8 cellular contexts compared by ENCODE assay signal in the genomic region with DNA sequence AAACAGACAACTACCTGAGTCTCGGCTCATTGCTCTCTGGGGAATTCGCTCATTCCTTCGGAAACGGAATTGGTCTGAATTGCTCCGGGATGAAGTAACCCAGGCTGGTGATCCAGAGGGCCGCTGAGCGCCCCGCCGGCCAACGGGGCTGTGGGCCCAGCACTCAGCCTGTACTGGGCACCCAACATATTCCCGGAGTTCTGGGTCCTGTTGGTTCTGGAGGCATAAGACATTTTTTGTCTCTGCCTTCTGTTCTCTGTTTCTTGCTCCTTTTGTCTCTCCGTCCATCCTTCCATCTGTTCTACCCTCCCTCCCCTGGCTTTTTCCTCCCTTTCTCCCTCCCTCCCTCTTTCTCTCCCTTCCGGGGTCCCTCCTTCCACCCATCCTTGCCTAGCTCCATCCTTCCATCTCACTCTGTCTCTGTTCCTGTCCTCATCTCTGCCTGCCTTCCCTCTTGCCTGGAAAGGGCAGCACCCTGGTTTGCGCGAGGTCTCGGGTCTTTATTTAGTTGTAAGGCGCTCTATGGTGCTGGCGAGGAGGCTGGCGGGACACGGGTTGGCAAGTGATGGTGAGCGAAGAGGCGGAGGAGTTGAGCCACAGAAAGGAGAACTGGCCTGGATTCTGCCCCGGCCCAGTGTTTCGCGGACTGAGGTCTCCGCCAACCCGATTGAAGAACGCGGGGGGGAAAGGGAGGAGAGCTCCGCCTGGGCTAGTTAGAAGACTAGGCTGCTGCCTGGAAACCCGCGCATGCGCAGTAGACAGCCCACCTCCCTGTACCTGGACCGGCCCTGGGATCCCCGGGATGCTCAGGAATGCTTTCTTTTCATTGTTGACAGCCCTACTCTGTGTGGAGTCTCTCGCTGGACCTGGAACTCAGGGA.
A peak's percentile ranks its signal among the peaks of the same experiment; 100 is the strongest.
DNase-seq lines count a peak whose midpoint lies in the region; ATAC-seq and TF ChIP-seq lines count a peak whose summit lies in the region.

No MANE protein-coding gene starts in this region.

- H3K4me3 ChIP-seq in brain microvascular endothelial cell (ENCODE audit: low read depth, low read length) (peak overlapping the region; percentile 67), iPS-18c (ENCODE audit: insufficient read depth, low read depth, low read length) (peak overlapping the region; percentile 66), smooth muscle cell (peak overlapping the region; percentile 32)

- H3K9me3 ChIP-seq in iPS-18c (ENCODE audit: control insufficient read depth, insufficient read depth, low read length) (peaks cover 20% of the 10 kb centered on the region), smooth muscle cell (replicated peaks; ENCODE audit: low read depth) (peaks cover 3% of the 10 kb centered on the region)

- H3K36me3 ChIP-seq in brain microvascular endothelial cell (replicated peaks) (no peaks in the 10 kb centered on the region), smooth muscle cell (ENCODE audit: low read depth) (no peaks in the 10 kb centered on the region)

- H4K20me1 ChIP-seq in smooth muscle cell (ENCODE audit: low read depth): no peaks in the 10 kb centered on the region

- no peaks in the 10 kb centered on the region for H3K79me2 ChIP-seq in smooth muscle cell (ENCODE audit: low read depth)

- DNase-seq in GM13976 (ENCODE audit: low spot score): peak; percentile 86
- DNase-seq in brain microvascular endothelial cell: peak; percentile 62
- no peak for DNase-seq in smooth muscle cell (lab: John Stamatoyannopoulos, UW; ENCODE audit: unreplicated experiment)
- no peak for DNase-seq in COR-L47 (lab: John Stamatoyannopoulos, UW)
- DNase-seq in NCI-H2107 (lab: John Stamatoyannopoulos, UW): no peak

- H3K4me1 ChIP-seq in smooth muscle cell (ENCODE audit: low read depth): no peaks in the 10 kb centered on the region

- no peak overlapping the region for H3K27ac ChIP-seq in brain microvascular endothelial cell
- no peak overlapping the region for H3K27ac ChIP-seq in smooth muscle cell (ENCODE audit: low read depth)

- H3F3A ChIP-seq in smooth muscle cell (ENCODE audit: low read depth): no peaks in the 10 kb centered on the region

- H3K4me2 ChIP-seq in smooth muscle cell: peak overlapping the region; percentile 69

- in situ Hi-C loops in GM13976 (cut with MboI; ENCODE audit: low sequenced_read_pairs, unreplicated experiment) (no loop called here), brain microvascular endothelial cell (cut with HindIII; ENCODE audit: low pct_ligation_motif_present, low sequenced_read_pairs) (no loop called here)

- no peak for TF ChIP-seq CTCF in GM13976 (IDR thresholded peaks at IDR 0.05; ENCODE audit: borderline replicate concordance, control extremely low read depth, extremely low read depth, insufficient read depth, missing control alignments)
- no peak for TF ChIP-seq CTCF in brain microvascular endothelial cell (IDR thresholded peaks at IDR 0.05; ENCODE audit: low read depth, low read length, missing control alignments)
- TF ChIP-seq CTCF in smooth muscle cell (IDR thresholded peaks at IDR 0.05; ENCODE audit: borderline replicate concordance, insufficient read depth, poor library complexity, severe bottlenecking): no peak

- 29% methylated on average over 36 of the region's 36 CpGs for WGBS in smooth muscle cell (ENCODE audit: low lambda C conversion rate)

- H3K27me3 ChIP-seq in brain microvascular endothelial cell (replicated peaks) (no peaks in the 10 kb centered on the region), smooth muscle cell (ENCODE audit: low read depth) (peaks cover 7% of the 10 kb centered on the region)

- no peak overlapping the region for H2AFZ ChIP-seq in smooth muscle cell (ENCODE audit: low read depth)

- no peak overlapping the region for H3K9ac ChIP-seq in smooth muscle cell (ENCODE audit: low read depth)

- ATAC-seq in HG02763 (IDR thresholded peaks at IDR 0.05; ENCODE audit: unreplicated experiment) (peak; percentile 74), SK-N-SH treated with all-trans-retinoic acid at 6 μM for 48 hours (peak; percentile 93)

TF ChIP-seq in SK-N-SH treated with all-trans-retinoic acid at 6 μM for 48 hours, 23 proteins besides CTCF, POLR2A, EP300 and RAD21:
- TF ChIP-seq, protein P1, sequence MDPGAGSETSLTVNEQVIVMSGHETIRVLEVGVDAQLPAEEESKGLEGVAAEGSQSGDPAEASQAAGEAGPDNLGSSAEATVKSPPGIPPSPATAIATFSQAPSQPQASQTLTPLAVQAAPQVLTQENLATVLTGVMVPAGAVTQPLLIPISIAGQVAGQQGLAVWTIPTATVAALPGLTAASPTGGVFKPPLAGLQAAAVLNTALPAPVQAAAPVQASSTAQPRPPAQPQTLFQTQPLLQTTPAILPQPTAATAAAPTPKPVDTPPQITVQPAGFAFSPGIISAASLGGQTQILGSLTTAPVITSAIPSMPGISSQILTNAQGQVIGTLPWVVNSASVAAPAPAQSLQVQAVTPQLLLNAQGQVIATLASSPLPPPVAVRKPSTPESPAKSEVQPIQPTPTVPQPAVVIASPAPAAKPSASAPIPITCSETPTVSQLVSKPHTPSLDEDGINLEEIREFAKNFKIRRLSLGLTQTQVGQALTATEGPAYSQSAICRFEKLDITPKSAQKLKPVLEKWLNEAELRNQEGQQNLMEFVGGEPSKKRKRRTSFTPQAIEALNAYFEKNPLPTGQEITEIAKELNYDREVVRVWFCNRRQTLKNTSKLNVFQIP (CRISPR knock-in tag; IDR thresholded peaks at IDR 0.05; ENCODE audit: borderline replicate concordance, low read depth): no peak
- TF ChIP-seq ZNF70 (CRISPR knock-in tag; IDR thresholded peaks at IDR 0.05) (no peak), TCF4 (CRISPR knock-in tag; IDR thresholded peaks at IDR 0.05; ENCODE audit: borderline replicate concordance) (no peak), ZNF565 (CRISPR knock-in tag; conservative IDR thresholded peaks at IDR 0.05; ENCODE audit: low read depth) (no peak), TOX (CRISPR knock-in tag; IDR thresholded peaks at IDR 0.05; ENCODE audit: borderline replicate concordance) (no peak), OSR1 (CRISPR knock-in tag; IDR thresholded peaks at IDR 0.05) (no peak)
TF ChIP-seq in SK-N-SH treated with all-trans-retinoic acid at 6 μM for 48 hours: peak in this region for 0.

Comparison
In these comparisons a context has a peak if more than half of its experiments do, and no peak if none do; other contexts are left out.
1. DNase-seq: peak in GM13976 (single experiment) and brain microvascular endothelial cell (single experiment); none in smooth muscle cell (single experiment), COR-L47 (single experiment) and NCI-H2107 (single experiment).
2. Peak in every context shown above with its lines, with median percentiles within 50 percentile points of each other: H3K4me3 ChIP-seq.